Comparison of ENCODE assay signal across 1 cellular context in the genomic region with DNA sequence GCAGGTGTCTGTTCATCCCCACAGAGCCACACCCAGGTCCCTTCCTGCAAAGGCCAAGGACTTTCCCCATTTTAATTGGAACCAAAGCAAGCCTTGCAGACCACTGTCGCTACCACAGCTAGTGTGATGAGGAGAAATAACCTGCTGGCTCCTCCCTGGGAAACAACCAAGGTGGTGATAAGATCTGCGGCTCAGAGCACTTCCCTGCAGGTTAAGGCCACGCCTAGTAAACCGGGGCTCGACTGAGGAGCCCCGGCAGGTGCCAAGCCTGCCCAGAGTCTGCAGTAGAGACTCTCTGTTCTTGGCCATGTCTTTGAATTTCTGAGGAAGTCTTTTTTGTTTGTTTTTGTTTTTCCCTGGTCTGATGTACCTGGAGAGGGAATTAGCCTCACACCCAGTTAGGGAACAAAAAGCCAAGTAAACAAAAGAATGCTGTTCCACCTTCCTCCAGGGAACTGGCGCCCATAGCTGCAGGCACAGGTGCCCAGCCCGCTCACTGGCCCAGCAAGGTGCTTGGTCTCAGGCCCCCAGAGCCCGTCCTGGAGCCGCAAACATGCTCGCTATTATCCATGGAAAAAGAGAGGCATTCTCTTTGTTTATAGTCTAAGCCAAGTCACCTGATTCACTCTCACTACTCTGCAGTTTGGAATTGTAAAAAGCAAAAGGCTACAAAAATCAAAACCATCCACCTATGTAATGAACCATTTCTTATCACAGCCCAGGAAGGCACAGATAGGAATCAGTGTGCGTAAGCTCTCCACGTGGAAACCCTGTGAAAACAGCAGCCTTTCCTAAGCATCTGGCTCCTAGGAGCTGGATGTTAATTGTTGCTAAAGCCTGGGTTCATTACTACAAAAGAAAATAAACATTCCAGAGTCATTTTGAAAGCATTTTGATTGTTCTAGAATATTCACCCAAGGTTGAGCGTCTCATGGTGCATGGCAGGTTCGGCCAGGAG.
TF ChIP-seq lines count a peak whose summit lies in the region.

No MANE protein-coding gene starts in this region.

TF ChIP-seq in SK-N-SH treated with all-trans-retinoic acid at 6 μM for 48 hours, 23 proteins besides CTCF, POLR2A, EP300 and RAD21 (continued from another document):
- peak; percentile 59; the same call in 1 of the 2 replicates for TF ChIP-seq TCF4 (CRISPR knock-in tag; IDR thresholded peaks at IDR 0.05; ENCODE audit: borderline replicate concordance)
